11 cellular contexts compared by ENCODE assay signal in genomic region chr5:37043693-37044092, GRCh38.
DNase-seq lines count a peak whose midpoint lies in the region; ATAC-seq and TF ChIP-seq lines count a peak whose summit lies in the region.
"Had no signal": no experiment of that assay in that cellular context is flagged by ENCODE, and none has a peak within 500 bp of the region (broad histone marks: within the 10 kb centered on the region; RNA-seq: fewer than 3 reads in every experiment).

No MANE protein-coding gene starts in this region.

- peaks cover 11% of the 10 kb centered on the region for H3K36me3 Mint-ChIP-seq in neural progenitor cell
- H3K36me3 Mint-ChIP-seq in effector memory CD8-positive, alpha-beta T cell (ENCODE audit: insufficient read depth): peaks cover 70% of the 10 kb centered on the region

- no peak overlapping the region for H3K4me3 ChIP-seq in Jurkat, Clone E6-1 (ENCODE audit: low read length)
- H3K4me3 ChIP-seq in neural progenitor cell: no peak overlapping the region
- H3K4me3 ChIP-seq: gastroesophageal sphincter, SJCRH30 had no signal

- no peaks in the 10 kb centered on the region for H3K27me3 Mint-ChIP-seq in neural progenitor cell (ENCODE audit: insufficient read depth, low read depth)
- H3K27me3 Mint-ChIP-seq in effector memory CD8-positive, alpha-beta T cell: no peaks in the 10 kb centered on the region
- H3K27me3 Mint-ChIP-seq: stimulated activated naive B cell treated with anti-CD40 and anti-IgM and Interleukin-4, amounts not matched to agents 10 μg/mL and 1 μg/mL and 100 μg/mL, for 72 hours had no signal

- H3F3A ChIP-seq in neural progenitor cell (ENCODE audit: low read depth): no peaks in the 10 kb centered on the region

- no peaks in the 10 kb centered on the region for H3K9me3 ChIP-seq in neural progenitor cell (ENCODE audit: low read depth)
- H3K9me3 ChIP-seq: gastroesophageal sphincter, SJCRH30 had no signal

- no peak overlapping the region for H2AFZ ChIP-seq in neural progenitor cell (replicated peaks)

- no peak overlapping the region for H3K9ac ChIP-seq in neural progenitor cell

- no peak overlapping the region for H3K27ac Mint-ChIP-seq in neural progenitor cell
- no peak overlapping the region for H3K27ac Mint-ChIP-seq in effector memory CD8-positive, alpha-beta T cell
- H3K27ac Mint-ChIP-seq: stimulated activated naive B cell treated with anti-CD40 and anti-IgM and Interleukin-4, amounts not matched to agents 10 μg/mL and 1 μg/mL and 100 μg/mL, for 72 hours had no signal

- peak; percentile 46 for DNase-seq in NCI-H748 (lab: John Stamatoyannopoulos, UW; ENCODE audit: unreplicated experiment)
- no peak for DNase-seq in NCI-H748 treated with DMSO at 0.1 percent for 48 hours (lab: John Stamatoyannopoulos, UW)
- peak; percentile 9 for DNase-seq in Jurkat, Clone E6-1 (ENCODE audit: low read depth, low spot score)
- DNase-seq in cerebellar cortex (ENCODE audit: low spot score): peak; percentile 29
- DNase-seq in neural progenitor cell (ENCODE audit: low spot score): no peak
- DNase-seq in stimulated activated CD4-positive, alpha-beta T cell treated with anti-CD3 and anti-CD28 coated beads, Interleukin-1b, Interleukin-23, amount 100 ng/mL, for 48 hours: no peak
- DNase-seq in effector memory CD8-positive, alpha-beta T cell: no peak
- no peak for DNase-seq in foreskin melanocyte
- DNase-seq: stimulated activated naive B cell treated with anti-CD40 and anti-IgM and Interleukin-4, amounts not matched to agents 10 μg/mL and 1 μg/mL and 100 μg/mL, for 72 hours had no signal

- H3K9me3 Mint-ChIP-seq in neural progenitor cell: no peaks in the 10 kb centered on the region
- H3K9me3 Mint-ChIP-seq in effector memory CD8-positive, alpha-beta T cell: no peaks in the 10 kb centered on the region
- H3K9me3 Mint-ChIP-seq: stimulated activated naive B cell treated with anti-CD40 and anti-IgM and Interleukin-4, amounts not matched to agents 10 μg/mL and 1 μg/mL and 100 μg/mL, for 72 hours had no signal

- no peaks in the 10 kb centered on the region for H3K27me3 ChIP-seq in neural progenitor cell
- H3K27me3 ChIP-seq: gastroesophageal sphincter, SJCRH30 had no signal

- H3K4me2 ChIP-seq in neural progenitor cell: no peak overlapping the region

- no peaks in the 10 kb centered on the region for H4K20me1 ChIP-seq in neural progenitor cell (ENCODE audit: low read depth)

- H3K4me1 ChIP-seq in neural progenitor cell: no peaks in the 10 kb centered on the region
- H3K4me1 ChIP-seq: gastroesophageal sphincter, SJCRH30 had no signal

- TF ChIP-seq CTCF in neural progenitor cell (IDR thresholded peaks at IDR 0.05): peak; percentile 26

- H3K4me1 Mint-ChIP-seq in neural progenitor cell: no peaks in the 10 kb centered on the region
- no peaks in the 10 kb centered on the region for H3K4me1 Mint-ChIP-seq in effector memory CD8-positive, alpha-beta T cell (ENCODE audit: low read depth in 2 of 2)
- H3K4me1 Mint-ChIP-seq: stimulated activated naive B cell treated with anti-CD40 and anti-IgM and Interleukin-4, amounts not matched to agents 10 μg/mL and 1 μg/mL and 100 μg/mL, for 72 hours had no signal

- H3K27ac ChIP-seq in neural progenitor cell: no peak overlapping the region
- H3K27ac ChIP-seq: gastroesophageal sphincter, SJCRH30 had no signal

- H3K36me3 ChIP-seq in neural progenitor cell: peaks cover 23% of the 10 kb centered on the region

- H3K4me3 Mint-ChIP-seq in neural progenitor cell: no peak overlapping the region
- H3K4me3 Mint-ChIP-seq in effector memory CD8-positive, alpha-beta T cell: no peak overlapping the region
- H3K4me3 Mint-ChIP-seq: stimulated activated naive B cell treated with anti-CD40 and anti-IgM and Interleukin-4, amounts not matched to agents 10 μg/mL and 1 μg/mL and 100 μg/mL, for 72 hours had no signal

- H3K79me2 ChIP-seq in neural progenitor cell (ENCODE audit: low read depth): no peaks in the 10 kb centered on the region

- no peak for ATAC-seq in effector memory CD8-positive, alpha-beta T cell (replicated peaks)
- ATAC-seq: gastroesophageal sphincter; stimulated activated naive B cell treated with anti-CD40 and anti-IgM and Interleukin-4, amounts not matched to agents 10 μg/mL and 1 μg/mL and 100 μg/mL, for 72 hours had no signal

Comparison
In these comparisons a context has a peak if more than half of its experiments do, and no peak if none do; other contexts are left out.
1. DNase-seq: peak in NCI-H748 (single experiment), Jurkat, Clone E6-1 (single experiment) and cerebellar cortex (single experiment); none in NCI-H748 treated with DMSO at 0.1 percent for 48 hours (single experiment), neural progenitor cell (single experiment), stimulated activated CD4-positive, alpha-beta T cell treated with anti-CD3 and anti-CD28 coated beads, Interleukin-1b, Interleukin-23, amount 100 ng/mL, for 48 hours (single experiment), effector memory CD8-positive, alpha-beta T cell (0 of 3) and foreskin melanocyte (single experiment).